Comparison of ENCODE assay signal across 1 cellular context in the genomic region with DNA sequence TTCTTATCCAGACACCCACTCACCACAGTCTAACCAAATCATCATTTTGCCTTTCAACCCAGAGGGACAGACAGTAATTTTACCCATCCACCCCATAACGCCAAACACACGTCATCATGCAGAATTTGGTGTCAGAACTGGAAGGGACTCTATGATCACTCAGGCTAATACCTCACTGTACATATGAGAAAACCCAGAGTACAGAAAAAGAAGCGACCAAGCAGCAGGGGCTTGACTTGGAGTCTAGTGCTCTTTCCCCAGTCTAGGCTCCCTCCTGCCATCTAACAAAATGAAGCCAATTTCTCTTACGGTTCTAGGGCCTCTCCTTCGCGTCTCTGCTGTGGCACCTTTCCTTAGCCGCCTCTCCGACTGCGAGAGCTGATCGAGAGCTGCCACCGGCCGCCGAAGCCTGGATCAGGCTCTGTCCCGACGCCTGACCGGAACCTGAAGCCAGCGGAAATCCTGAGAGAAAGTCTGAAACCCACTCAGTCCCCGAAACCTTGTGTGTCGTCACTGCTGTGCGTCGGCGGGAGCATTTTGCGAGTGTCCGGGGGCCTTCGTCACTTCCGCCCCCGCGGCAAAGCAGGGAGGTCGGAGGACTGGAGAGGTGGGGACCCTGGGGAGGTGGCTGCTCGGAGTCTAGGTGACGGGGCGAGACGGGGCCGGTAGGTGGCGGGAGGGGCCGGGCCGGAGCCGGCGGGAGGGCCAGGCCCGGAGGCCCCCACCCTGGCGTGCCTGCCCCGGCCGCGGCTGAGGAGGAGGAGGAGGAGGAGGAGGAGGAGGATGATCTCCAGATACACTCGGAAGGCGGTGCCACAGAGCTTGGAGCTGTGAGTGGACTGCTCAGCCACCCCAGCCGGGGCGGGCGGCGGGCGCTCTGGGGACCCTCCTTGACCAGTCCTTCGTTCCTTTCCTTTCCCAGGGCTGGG.
TF ChIP-seq lines count a peak whose summit lies in the region.

A gene (minus strand): TSS at position 452 of the 929 bp plus-strand sequence. CDS start 4,071 bp downstream, outside the sequence.
A gene (plus strand): TSS at position 563 of the 929 bp plus-strand sequence. CDS start 221 bp downstream, at position 784.

TF ChIP-seq in HepG2, 621 proteins besides CTCF, POLR2A, EP300 and RAD21 (continued from another document and continues in another):
- TF ChIP-seq, protein P1, sequence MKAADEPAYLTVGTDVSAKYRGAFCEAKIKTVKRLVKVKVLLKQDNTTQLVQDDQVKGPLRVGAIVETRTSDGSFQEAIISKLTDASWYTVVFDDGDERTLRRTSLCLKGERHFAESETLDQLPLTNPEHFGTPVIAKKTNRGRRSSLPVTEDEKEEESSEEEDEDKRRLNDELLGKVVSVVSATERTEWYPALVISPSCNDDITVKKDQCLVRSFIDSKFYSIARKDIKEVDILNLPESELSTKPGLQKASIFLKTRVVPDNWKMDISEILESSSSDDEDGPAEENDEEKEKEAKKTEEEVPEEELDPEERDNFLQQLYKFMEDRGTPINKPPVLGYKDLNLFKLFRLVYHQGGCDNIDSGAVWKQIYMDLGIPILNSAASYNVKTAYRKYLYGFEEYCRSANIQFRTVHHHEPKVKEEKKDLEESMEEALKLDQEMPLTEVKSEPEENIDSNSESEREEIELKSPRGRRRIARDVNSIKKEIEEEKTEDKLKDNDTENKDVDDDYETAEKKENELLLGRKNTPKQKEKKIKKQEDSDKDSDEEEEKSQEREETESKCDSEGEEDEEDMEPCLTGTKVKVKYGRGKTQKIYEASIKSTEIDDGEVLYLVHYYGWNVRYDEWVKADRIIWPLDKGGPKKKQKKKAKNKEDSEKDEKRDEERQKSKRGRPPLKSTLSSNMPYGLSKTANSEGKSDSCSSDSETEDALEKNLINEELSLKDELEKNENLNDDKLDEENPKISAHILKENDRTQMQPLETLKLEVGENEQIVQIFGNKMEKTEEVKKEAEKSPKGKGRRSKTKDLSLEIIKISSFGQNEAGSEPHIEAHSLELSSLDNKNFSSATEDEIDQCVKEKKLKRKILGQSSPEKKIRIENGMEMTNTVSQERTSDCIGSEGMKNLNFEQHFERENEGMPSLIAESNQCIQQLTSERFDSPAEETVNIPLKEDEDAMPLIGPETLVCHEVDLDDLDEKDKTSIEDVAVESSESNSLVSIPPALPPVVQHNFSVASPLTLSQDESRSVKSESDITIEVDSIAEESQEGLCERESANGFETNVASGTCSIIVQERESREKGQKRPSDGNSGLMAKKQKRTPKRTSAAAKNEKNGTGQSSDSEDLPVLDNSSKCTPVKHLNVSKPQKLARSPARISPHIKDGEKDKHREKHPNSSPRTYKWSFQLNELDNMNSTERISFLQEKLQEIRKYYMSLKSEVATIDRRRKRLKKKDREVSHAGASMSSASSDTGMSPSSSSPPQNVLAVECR (CRISPR knock-in tag; IDR thresholded peaks at IDR 0.05; ENCODE audit: borderline replicate concordance): peak; percentile 93
- TF ChIP-seq ZNF350 (CRISPR knock-in tag; IDR thresholded peaks at IDR 0.05; ENCODE audit: borderline replicate concordance, low read depth) (peak; percentile 71; the same call in 1 of the 2 replicates), ASH2L (IDR thresholded peaks at IDR 0.05; ENCODE audit: insufficient read length, low read depth, low read length) (peak; percentile 93), ZNF326 (CRISPR knock-in tag; IDR thresholded peaks at IDR 0.05; ENCODE audit: borderline replicate concordance) (no peak), KLF15 (CRISPR knock-in tag; IDR thresholded peaks at IDR 0.05; ENCODE audit: borderline replicate concordance) (no peak), ZFY (CRISPR knock-in tag; IDR thresholded peaks at IDR 0.05) (peak; percentile 79), ZNF180 (CRISPR knock-in tag; IDR thresholded peaks at IDR 0.05; ENCODE audit: borderline replicate concordance, low read depth) (no peak), TAF15 (IDR thresholded peaks at IDR 0.05; ENCODE audit: low read depth, low read length, poor library complexity, severe bottlenecking) (peak; percentile 76), PTBP1 (IDR thresholded peaks at IDR 0.05; ENCODE audit: low read depth, low read length, poor library complexity, severe bottlenecking) (peak; percentile 40), TEAD2 (CRISPR knock-in tag; IDR thresholded peaks at IDR 0.05) (no peak), ZNF383 (CRISPR knock-in tag; IDR thresholded peaks at IDR 0.05; ENCODE audit: borderline replicate concordance) (peak; percentile 66; the same call in 1 of the 2 replicates), SMAD9 (CRISPR knock-in tag; IDR thresholded peaks at IDR 0.05) (no peak), NFYB (CRISPR knock-in tag; IDR thresholded peaks at IDR 0.05) (peak; percentile 40), ZNF329 (CRISPR knock-in tag; IDR thresholded peaks at IDR 0.05; ENCODE audit: low read depth) (no peak; the same call in 1 of the 2 replicates), STAG1 (CRISPR knock-in tag; IDR thresholded peaks at IDR 0.05) (peak; percentile 6; the same call in 1 of the 2 replicates), MEF2D (CRISPR knock-in tag; IDR thresholded peaks at IDR 0.05) (peak; percentile 84), RFX3 (CRISPR knock-in tag; IDR thresholded peaks at IDR 0.05) (no peak), CC2D1A (CRISPR knock-in tag; IDR thresholded peaks at IDR 0.05) (no peak; the same call in 1 of the 2 replicates), RXRA (CRISPR knock-in tag; IDR thresholded peaks at IDR 0.05) (peak; percentile 77), SNAI1 (CRISPR knock-in tag; IDR thresholded peaks at IDR 0.05; ENCODE audit: borderline replicate concordance) (peak; percentile 76; the same call in 1 of the 2 replicates), NONO (IDR thresholded peaks at IDR 0.05) (no peak), NONO (CRISPR knock-in tag; conservative IDR thresholded peaks at IDR 0.05) (peak; percentile 98), ZFP82 (CRISPR knock-in tag; IDR thresholded peaks at IDR 0.05; ENCODE audit: borderline replicate concordance) (peak; percentile 94; the same call in 1 of the 2 replicates), ZFP90 (CRISPR knock-in tag; IDR thresholded peaks at IDR 0.05; ENCODE audit: borderline replicate concordance) (peak; percentile 54; the same call in 1 of the 2 replicates), ZNF780A (CRISPR knock-in tag; IDR thresholded peaks at IDR 0.05) (no peak), POLR2AphosphoS5 (IDR thresholded peaks at IDR 0.05; ENCODE audit: low read depth, low read length) (peak; percentile 94), ZMYM3 (CRISPR knock-in tag; IDR thresholded peaks at IDR 0.05) (peak; percentile 55), HOXD1 (CRISPR knock-in tag; IDR thresholded peaks at IDR 0.05) (no peak), GFI1 (CRISPR knock-in tag; IDR thresholded peaks at IDR 0.05; ENCODE audit: borderline replicate concordance) (0 out of 2 replicates have a peak, but pooled peaks have one; percentile 7), BHLHE40 (IDR thresholded peaks at IDR 0.05; ENCODE audit: low read length) (no peak), NFATC3 (CRISPR knock-in tag; IDR thresholded peaks at IDR 0.05) (no peak), ATM (IDR thresholded peaks at IDR 0.05; ENCODE audit: borderline replicate concordance) (no peak), ZNF619 (CRISPR knock-in tag; IDR thresholded peaks at IDR 0.05) (peak; percentile 94; the same call in 1 of the 2 replicates), FOSL2 (CRISPR knock-in tag; IDR thresholded peaks at IDR 0.05) (peak; percentile 70), BCL6 (CRISPR knock-in tag; IDR thresholded peaks at IDR 0.05) (no peak; the same call in 1 of the 2 replicates)
- TF ChIP-seq, protein P2, sequence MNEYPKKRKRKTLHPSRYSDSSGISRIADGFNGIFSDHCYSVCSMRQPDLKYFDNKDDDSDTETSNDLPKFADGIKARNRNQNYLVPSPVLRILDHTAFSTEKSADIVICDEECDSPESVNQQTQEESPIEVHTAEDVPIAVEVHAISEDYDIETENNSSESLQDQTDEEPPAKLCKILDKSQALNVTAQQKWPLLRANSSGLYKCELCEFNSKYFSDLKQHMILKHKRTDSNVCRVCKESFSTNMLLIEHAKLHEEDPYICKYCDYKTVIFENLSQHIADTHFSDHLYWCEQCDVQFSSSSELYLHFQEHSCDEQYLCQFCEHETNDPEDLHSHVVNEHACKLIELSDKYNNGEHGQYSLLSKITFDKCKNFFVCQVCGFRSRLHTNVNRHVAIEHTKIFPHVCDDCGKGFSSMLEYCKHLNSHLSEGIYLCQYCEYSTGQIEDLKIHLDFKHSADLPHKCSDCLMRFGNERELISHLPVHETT (CRISPR knock-in tag; conservative IDR thresholded peaks at IDR 0.05): peak; percentile 93
- TF ChIP-seq, protein P3, sequence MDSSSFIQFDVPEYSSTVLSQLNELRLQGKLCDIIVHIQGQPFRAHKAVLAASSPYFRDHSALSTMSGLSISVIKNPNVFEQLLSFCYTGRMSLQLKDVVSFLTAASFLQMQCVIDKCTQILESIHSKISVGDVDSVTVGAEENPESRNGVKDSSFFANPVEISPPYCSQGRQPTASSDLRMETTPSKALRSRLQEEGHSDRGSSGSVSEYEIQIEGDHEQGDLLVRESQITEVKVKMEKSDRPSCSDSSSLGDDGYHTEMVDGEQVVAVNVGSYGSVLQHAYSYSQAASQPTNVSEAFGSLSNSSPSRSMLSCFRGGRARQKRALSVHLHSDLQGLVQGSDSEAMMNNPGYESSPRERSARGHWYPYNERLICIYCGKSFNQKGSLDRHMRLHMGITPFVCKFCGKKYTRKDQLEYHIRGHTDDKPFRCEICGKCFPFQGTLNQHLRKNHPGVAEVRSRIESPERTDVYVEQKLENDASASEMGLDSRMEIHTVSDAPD (CRISPR knock-in tag; IDR thresholded peaks at IDR 0.05): 0 out of 2 replicates have a peak, but pooled peaks have one; percentile 70
- TF ChIP-seq, protein P4, sequence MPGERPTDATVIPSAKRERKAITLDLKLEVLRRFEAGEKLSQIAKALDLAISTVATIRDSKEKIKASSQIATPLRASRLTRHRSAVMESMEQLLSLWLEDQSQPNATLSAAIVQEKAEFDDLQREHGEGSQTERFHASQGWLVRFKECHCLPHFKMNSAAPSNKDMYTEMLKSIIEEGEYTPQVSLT (CRISPR knock-in tag; IDR thresholded peaks at IDR 0.05; ENCODE audit: borderline replicate concordance, low read depth): no peak
- TF ChIP-seq, protein P5, sequence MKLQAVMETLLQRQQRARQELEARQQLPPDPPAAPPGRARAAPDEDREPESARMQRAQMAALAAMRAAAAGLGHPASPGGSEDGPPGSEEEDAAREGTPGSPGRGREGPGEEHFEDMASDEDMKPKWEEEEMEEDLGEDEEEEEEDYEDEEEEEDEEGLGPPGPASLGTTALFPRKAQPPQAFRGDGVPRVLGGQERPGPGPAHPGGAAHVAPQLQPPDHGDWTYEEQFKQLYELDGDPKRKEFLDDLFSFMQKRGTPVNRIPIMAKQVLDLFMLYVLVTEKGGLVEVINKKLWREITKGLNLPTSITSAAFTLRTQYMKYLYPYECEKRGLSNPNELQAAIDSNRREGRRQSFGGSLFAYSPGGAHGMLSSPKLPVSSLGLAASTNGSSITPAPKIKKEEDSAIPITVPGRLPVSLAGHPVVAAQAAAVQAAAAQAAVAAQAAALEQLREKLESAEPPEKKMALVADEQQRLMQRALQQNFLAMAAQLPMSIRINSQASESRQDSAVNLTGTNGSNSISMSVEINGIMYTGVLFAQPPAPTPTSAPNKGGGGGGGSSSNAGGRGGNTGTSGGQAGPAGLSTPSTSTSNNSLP (IDR thresholded peaks at IDR 0.05; ENCODE audit: low read depth, low read length): no peak; the same call in 1 of the 2 replicates
- TF ChIP-seq, protein P6, sequence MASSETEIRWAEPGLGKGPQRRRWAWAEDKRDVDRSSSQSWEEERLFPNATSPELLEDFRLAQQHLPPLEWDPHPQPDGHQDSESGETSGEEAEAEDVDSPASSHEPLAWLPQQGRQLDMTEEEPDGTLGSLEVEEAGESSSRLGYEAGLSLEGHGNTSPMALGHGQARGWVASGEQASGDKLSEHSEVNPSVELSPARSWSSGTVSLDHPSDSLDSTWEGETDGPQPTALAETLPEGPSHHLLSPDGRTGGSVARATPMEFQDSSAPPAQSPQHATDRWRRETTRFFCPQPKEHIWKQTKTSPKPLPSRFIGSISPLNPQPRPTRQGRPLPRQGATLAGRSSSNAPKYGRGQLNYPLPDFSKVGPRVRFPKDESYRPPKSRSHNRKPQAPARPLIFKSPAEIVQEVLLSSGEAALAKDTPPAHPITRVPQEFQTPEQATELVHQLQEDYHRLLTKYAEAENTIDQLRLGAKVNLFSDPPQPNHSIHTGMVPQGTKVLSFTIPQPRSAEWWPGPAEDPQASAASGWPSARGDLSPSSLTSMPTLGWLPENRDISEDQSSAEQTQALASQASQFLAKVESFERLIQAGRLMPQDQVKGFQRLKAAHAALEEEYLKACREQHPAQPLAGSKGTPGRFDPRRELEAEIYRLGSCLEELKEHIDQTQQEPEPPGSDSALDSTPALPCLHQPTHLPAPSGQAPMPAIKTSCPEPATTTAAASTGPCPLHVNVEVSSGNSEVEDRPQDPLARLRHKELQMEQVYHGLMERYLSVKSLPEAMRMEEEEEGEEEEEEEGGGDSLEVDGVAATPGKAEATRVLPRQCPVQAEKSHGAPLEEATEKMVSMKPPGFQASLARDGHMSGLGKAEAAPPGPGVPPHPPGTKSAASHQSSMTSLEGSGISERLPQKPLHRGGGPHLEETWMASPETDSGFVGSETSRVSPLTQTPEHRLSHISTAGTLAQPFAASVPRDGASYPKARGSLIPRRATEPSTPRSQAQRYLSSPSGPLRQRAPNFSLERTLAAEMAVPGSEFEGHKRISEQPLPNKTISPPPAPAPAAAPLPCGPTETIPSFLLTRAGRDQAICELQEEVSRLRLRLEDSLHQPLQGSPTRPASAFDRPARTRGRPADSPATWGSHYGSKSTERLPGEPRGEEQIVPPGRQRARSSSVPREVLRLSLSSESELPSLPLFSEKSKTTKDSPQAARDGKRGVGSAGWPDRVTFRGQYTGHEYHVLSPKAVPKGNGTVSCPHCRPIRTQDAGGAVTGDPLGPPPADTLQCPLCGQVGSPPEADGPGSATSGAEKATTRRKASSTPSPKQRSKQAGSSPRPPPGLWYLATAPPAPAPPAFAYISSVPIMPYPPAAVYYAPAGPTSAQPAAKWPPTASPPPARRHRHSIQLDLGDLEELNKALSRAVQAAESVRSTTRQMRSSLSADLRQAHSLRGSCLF (CRISPR knock-in tag; IDR thresholded peaks at IDR 0.05; ENCODE audit: borderline replicate concordance): no peak
- TF ChIP-seq, protein P7, sequence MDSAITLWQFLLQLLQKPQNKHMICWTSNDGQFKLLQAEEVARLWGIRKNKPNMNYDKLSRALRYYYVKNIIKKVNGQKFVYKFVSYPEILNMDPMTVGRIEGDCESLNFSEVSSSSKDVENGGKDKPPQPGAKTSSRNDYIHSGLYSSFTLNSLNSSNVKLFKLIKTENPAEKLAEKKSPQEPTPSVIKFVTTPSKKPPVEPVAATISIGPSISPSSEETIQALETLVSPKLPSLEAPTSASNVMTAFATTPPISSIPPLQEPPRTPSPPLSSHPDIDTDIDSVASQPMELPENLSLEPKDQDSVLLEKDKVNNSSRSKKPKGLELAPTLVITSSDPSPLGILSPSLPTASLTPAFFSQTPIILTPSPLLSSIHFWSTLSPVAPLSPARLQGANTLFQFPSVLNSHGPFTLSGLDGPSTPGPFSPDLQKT (CRISPR knock-in tag; IDR thresholded peaks at IDR 0.05; ENCODE audit: borderline replicate concordance): no peak
- TF ChIP-seq, protein P8, sequence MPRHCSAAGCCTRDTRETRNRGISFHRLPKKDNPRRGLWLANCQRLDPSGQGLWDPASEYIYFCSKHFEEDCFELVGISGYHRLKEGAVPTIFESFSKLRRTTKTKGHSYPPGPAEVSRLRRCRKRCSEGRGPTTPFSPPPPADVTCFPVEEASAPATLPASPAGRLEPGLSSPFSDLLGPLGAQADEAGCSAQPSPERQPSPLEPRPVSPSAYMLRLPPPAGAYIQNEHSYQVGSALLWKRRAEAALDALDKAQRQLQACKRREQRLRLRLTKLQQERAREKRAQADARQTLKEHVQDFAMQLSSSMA (CRISPR knock-in tag; IDR thresholded peaks at IDR 0.05): peak; percentile 98
- TF ChIP-seq, protein P9, sequence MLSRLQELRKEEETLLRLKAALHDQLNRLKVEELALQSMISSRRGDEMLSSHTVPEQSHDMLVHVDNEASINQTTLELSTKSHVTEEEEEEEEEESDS (CRISPR knock-in tag; IDR thresholded peaks at IDR 0.05; ENCODE audit: borderline replicate concordance): peak; percentile 78; the same call in 1 of the 2 replicates
